In the genomic region with DNA sequence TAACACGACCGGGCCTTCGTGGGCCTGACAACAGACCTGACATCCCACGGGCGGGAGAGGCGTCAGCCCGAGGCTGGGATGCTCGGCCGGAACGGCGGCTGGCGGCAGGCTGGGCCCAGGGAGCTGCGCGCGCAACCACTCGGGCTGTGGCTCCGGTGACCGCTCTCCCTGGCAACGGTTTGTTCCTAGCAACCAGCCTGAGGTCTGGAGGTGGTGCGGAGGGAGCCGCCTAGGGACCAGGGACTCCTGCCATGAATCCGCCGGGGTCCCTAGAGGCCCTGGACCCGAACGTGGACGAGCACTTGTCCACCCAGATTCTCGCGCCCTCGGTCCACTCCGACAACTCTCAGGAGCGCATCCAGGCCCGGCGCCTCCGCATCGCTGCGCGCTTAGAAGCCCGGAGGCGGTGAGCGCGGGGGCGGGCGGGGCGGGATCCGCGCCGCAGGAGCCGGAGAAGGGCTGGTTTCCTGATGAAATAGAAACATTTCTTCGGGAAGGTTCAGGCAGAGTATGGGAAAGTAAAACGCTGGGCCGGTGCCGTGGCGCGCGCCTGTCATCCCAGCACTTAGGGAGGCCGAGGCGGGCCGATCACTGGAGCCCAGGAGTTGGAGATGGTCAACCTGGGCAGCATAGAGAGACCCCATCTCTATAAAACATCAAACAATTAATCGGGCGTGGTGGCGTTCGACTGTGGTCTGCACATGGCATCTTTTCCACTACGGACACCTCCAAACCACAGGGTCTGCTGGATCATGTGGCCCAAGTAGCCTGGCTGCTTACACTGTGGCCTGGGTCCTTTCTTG, we compare ENCODE assay signal across 1 cellular context.
TF ChIP-seq lines count a peak whose summit lies in the region.

Gene DRC1 (plus strand): TSS at position 182 of the 803 bp plus-strand sequence. CDS start 70 bp downstream, at position 252.

TF ChIP-seq in GM12878, 131 proteins besides CTCF, POLR2A, EP300 and RAD21 (continued from another document):
- TF ChIP-seq, protein P1, sequence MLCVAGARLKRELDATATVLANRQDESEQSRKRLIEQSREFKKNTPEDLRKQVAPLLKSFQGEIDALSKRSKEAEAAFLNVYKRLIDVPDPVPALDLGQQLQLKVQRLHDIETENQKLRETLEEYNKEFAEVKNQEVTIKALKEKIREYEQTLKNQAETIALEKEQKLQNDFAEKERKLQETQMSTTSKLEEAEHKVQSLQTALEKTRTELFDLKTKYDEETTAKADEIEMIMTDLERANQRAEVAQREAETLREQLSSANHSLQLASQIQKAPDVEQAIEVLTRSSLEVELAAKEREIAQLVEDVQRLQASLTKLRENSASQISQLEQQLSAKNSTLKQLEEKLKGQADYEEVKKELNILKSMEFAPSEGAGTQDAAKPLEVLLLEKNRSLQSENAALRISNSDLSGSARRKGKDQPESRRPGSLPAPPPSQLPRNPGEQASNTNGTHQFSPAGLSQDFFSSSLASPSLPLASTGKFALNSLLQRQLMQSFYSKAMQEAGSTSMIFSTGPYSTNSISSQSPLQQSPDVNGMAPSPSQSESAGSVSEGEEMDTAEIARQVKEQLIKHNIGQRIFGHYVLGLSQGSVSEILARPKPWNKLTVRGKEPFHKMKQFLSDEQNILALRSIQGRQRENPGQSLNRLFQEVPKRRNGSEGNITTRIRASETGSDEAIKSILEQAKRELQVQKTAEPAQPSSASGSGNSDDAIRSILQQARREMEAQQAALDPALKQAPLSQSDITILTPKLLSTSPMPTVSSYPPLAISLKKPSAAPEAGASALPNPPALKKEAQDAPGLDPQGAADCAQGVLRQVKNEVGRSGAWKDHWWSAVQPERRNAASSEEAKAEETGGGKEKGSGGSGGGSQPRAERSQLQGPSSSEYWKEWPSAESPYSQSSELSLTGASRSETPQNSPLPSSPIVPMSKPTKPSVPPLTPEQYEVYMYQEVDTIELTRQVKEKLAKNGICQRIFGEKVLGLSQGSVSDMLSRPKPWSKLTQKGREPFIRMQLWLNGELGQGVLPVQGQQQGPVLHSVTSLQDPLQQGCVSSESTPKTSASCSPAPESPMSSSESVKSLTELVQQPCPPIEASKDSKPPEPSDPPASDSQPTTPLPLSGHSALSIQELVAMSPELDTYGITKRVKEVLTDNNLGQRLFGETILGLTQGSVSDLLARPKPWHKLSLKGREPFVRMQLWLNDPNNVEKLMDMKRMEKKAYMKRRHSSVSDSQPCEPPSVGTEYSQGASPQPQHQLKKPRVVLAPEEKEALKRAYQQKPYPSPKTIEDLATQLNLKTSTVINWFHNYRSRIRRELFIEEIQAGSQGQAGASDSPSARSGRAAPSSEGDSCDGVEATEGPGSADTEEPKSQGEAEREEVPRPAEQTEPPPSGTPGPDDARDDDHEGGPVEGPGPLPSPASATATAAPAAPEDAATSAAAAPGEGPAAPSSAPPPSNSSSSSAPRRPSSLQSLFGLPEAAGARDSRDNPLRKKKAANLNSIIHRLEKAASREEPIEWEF (IDR thresholded peaks at IDR 0.05; ENCODE audit: insufficient replicate concordance, low read depth, low read length) = no peak
- TF ChIP-seq LARP7 (IDR thresholded peaks at IDR 0.05) (no peak), NR2C1 (IDR thresholded peaks at IDR 0.05) (no peak), RFX5 (IDR thresholded peaks at IDR 0.05; ENCODE audit: low read depth, low read length) (no peak), TAF1 (IDR thresholded peaks at IDR 0.05; ENCODE audit: borderline replicate concordance, low read depth, low read length) (no peak), SUZ12 (IDR thresholded peaks at IDR 0.05; ENCODE audit: unreplicated experiment) (no peak), MLLT1 (IDR thresholded peaks at IDR 0.05) (no peak), ZNF622 (IDR thresholded peaks at IDR 0.05) (no peak), YY1 (IDR thresholded peaks at IDR 0.05; ENCODE audit: low read depth, low read length) (no peak)
